23 cellular contexts compared by ENCODE assay signal in genomic region chr11:28616566-28616965, GRCh38.
"Had no signal": no experiment of that assay in that cellular context is flagged by ENCODE, and none has a peak within 500 bp of the region (broad histone marks: within the 10 kb centered on the region; RNA-seq: fewer than 3 reads in every experiment).

No MANE protein-coding gene starts in this region.

- DNase-seq: dorsolateral prefrontal cortex; effector memory CD4-positive, alpha-beta T cell; esophagus squamous epithelium; foreskin melanocyte; heart left ventricle; hypothalamus; kidney glomerular epithelial cell; naive thymus-derived CD4-positive, alpha-beta T cell; nephron progenitor cell; right lobe of liver; spleen; stimulated activated CD4-positive, alpha-beta T cell treated with anti-CD3 and anti-CD28 coated beads, Interleukin-15, amount 100 ng/mL, for 24 hours; stimulated activated CD4-positive, alpha-beta T cell treated with anti-CD3 and anti-CD28 coated beads, Interleukin-1b, Interleukin-23, amount 100 ng/mL, for 48 hours; stimulated activated CD4-positive, alpha-beta T cell treated with anti-CD3 and anti-CD28 coated beads, Interleukin-4, amount 100 ng/mL, for 24 hours; tibial artery; upper lobe of left lung; uterus had no signal

- H3K9ac ChIP-seq: parathyroid adenoma had no signal

- H3K4me3 ChIP-seq: coronary artery, dorsolateral prefrontal cortex, esophagus squamous epithelium, heart left ventricle, prostate gland, right lobe of liver, spleen, tibial artery, upper lobe of left lung, uterus had no signal

- H3K36me3 Mint-ChIP-seq: naive thymus-derived CD4-positive, alpha-beta T cell; stimulated activated memory B cell treated with anti-CD40 and anti-IgM and Interleukin-4, amounts not matched to agents 10 μg/mL and 1 μg/mL and 100 μg/mL, for 72 hours had no signal

- H3K4me3 Mint-ChIP-seq: naive thymus-derived CD4-positive, alpha-beta T cell; nephron progenitor cell; stimulated activated memory B cell treated with anti-CD40 and anti-IgM and Interleukin-4, amounts not matched to agents 10 μg/mL and 1 μg/mL and 100 μg/mL, for 72 hours; stimulated activated naive CD8-positive, alpha-beta T cell treated with anti-CD3 and anti-CD28 coated beads, Interleukin-15, Interleukin-2, amounts not matched to agents 100 ng/mL and 50 ng/mL, for 24 hours had no signal

- H3K4me1 Mint-ChIP-seq: naive thymus-derived CD4-positive, alpha-beta T cell; nephron progenitor cell; stimulated activated memory B cell treated with anti-CD40 and anti-IgM and Interleukin-4, amounts not matched to agents 10 μg/mL and 1 μg/mL and 100 μg/mL, for 72 hours had no signal

- H3K36me3 ChIP-seq: esophagus squamous epithelium, heart left ventricle, prostate gland, right lobe of liver, spleen, tibial artery, upper lobe of left lung, uterus had no signal

- ATAC-seq: heart left ventricle; naive thymus-derived CD4-positive, alpha-beta T cell; right lobe of liver; stimulated activated memory B cell treated with anti-CD40 and anti-IgM and Interleukin-4, amounts not matched to agents 10 μg/mL and 1 μg/mL and 100 μg/mL, for 72 hours had no signal

- H3K9me3 Mint-ChIP-seq: nephron progenitor cell; stimulated activated memory B cell treated with anti-CD40 and anti-IgM and Interleukin-4, amounts not matched to agents 10 μg/mL and 1 μg/mL and 100 μg/mL, for 72 hours; stimulated activated naive CD8-positive, alpha-beta T cell treated with anti-CD3 and anti-CD28 coated beads, Interleukin-15, Interleukin-2, amounts not matched to agents 100 ng/mL and 50 ng/mL, for 24 hours had no signal

- H3K27ac ChIP-seq: coronary artery, dorsolateral prefrontal cortex, epithelial cell of prostate, esophagus squamous epithelium, heart left ventricle, parathyroid adenoma, right lobe of liver, spleen, tibial artery, upper lobe of left lung, uterus had no signal

- H3K79me2 ChIP-seq: parathyroid adenoma had no signal

- H3K4me1 ChIP-seq: heart left ventricle, parathyroid adenoma, prostate gland, right lobe of liver, spleen, tibial artery, upper lobe of left lung, uterus had no signal

- H3K27ac Mint-ChIP-seq: naive thymus-derived CD4-positive, alpha-beta T cell; stimulated activated memory B cell treated with anti-CD40 and anti-IgM and Interleukin-4, amounts not matched to agents 10 μg/mL and 1 μg/mL and 100 μg/mL, for 72 hours; stimulated activated naive CD8-positive, alpha-beta T cell treated with anti-CD3 and anti-CD28 coated beads, Interleukin-15, Interleukin-2, amounts not matched to agents 100 ng/mL and 50 ng/mL, for 24 hours had no signal

- H3K27me3 Mint-ChIP-seq: naive thymus-derived CD4-positive, alpha-beta T cell; stimulated activated memory B cell treated with anti-CD40 and anti-IgM and Interleukin-4, amounts not matched to agents 10 μg/mL and 1 μg/mL and 100 μg/mL, for 72 hours; stimulated activated naive CD8-positive, alpha-beta T cell treated with anti-CD3 and anti-CD28 coated beads, Interleukin-15, Interleukin-2, amounts not matched to agents 100 ng/mL and 50 ng/mL, for 24 hours had no signal

- H3K27me3 ChIP-seq: heart left ventricle, right lobe of liver, spleen, tibial artery, upper lobe of left lung, uterus had no signal
